ENCODE assay signal across 29 cellular contexts in the genomic region with DNA sequence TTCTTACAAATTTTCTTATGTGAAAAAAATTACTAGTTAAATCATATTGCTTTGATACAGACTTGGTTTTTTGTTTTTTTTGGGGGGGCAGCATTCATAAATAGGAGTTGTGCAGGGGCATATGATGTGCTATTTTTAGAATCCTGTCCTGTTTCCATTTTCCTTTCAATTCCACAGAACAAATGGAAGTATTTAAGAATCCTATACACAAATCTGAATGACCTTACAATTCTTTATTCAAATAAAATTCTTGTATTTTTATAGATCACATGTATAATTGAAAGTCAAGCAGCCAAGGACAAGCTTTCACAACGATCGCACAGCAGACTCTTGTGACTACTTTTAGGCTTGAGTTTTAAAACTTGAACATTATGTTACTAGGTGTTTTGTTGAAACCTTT.
"Had no signal": no experiment of that assay in that cellular context is flagged by ENCODE, and none has a peak within 500 bp of the region (broad histone marks: within the 10 kb centered on the region; RNA-seq: fewer than 3 reads in every experiment).

No MANE protein-coding gene starts in this region.

- H3K36me3 ChIP-seq: ascending aorta, breast epithelium, cardiac muscle cell, colonic mucosa, esophagus squamous epithelium, gastrocnemius medialis had no signal

- H3K27ac ChIP-seq: ascending aorta, breast epithelium, cardiac muscle cell, colonic mucosa, epithelial cell of prostate, esophagus squamous epithelium, gastrocnemius medialis had no signal

- H3K27ac Mint-ChIP-seq: activated CD4-positive, alpha-beta memory T cell treated with anti-CD3 and anti-CD28 coated beads for 36 hours; activated CD4-positive, alpha-beta T cell treated with anti-CD3 and anti-CD28 coated beads for 36 hours; activated CD4-positive, alpha-beta T cell treated with anti-CD3 and anti-CD28 coated beads, Interleukin-2, amount 10 ng/mL, durations not matched to agents 24 days and 14 days; activated CD8-positive, alpha-beta memory T cell treated with anti-CD3 and anti-CD28 coated beads, Interleukin-2, amount 10 ng/mL, durations not matched to agents 7 days and 5 days; activated CD8-positive, alpha-beta T cell treated with anti-CD3 and anti-CD28 coated beads, Interleukin-2, amount 10 ng/mL, durations not matched to agents 7 days and 5 days; activated naive CD4-positive, alpha-beta T cell treated with anti-CD3 and anti-CD28 coated beads, Interleukin-2, amount 10 ng/mL, durations not matched to agents 7 days and 5 days; activated naive CD4-positive, alpha-beta T cell treated with anti-CD3 and anti-CD28 coated beads, Interleukin-2, amount 50 U/mL, for 72 hours; activated naive CD8-positive, alpha-beta T cell treated with anti-CD3 and anti-CD28 coated beads, Interleukin-2, amount 10 ng/mL, durations not matched to agents 7 days and 5 days; brain had no signal

- H3K4me3 Mint-ChIP-seq: activated CD4-positive, alpha-beta memory T cell treated with anti-CD3 and anti-CD28 coated beads for 36 hours; activated CD4-positive, alpha-beta T cell treated with anti-CD3 and anti-CD28 coated beads for 36 hours; activated CD4-positive, alpha-beta T cell treated with anti-CD3 and anti-CD28 coated beads, Interleukin-2, amount 10 ng/mL, durations not matched to agents 24 days and 14 days; activated CD8-positive, alpha-beta memory T cell treated with anti-CD3 and anti-CD28 coated beads, Interleukin-2, amount 10 ng/mL, durations not matched to agents 7 days and 5 days; activated CD8-positive, alpha-beta T cell treated with anti-CD3 and anti-CD28 coated beads, Interleukin-2, amount 10 ng/mL, durations not matched to agents 7 days and 5 days; activated naive CD4-positive, alpha-beta T cell treated with anti-CD3 and anti-CD28 coated beads, Interleukin-2, amount 10 ng/mL, durations not matched to agents 7 days and 5 days; activated naive CD8-positive, alpha-beta T cell treated with anti-CD3 and anti-CD28 coated beads, Interleukin-2, amount 10 ng/mL, durations not matched to agents 7 days and 5 days; brain had no signal

- H3K27me3 ChIP-seq: ascending aorta, breast epithelium, cardiac muscle cell, colonic mucosa, esophagus squamous epithelium, gastrocnemius medialis had no signal

- ATAC-seq: activated CD4-positive, alpha-beta T cell treated with anti-CD3 and anti-CD28 coated beads for 36 hours; activated CD8-positive, alpha-beta memory T cell treated with anti-CD3 and anti-CD28 coated beads, Interleukin-2, amount 10 ng/mL, durations not matched to agents 7 days and 5 days; activated CD8-positive, alpha-beta T cell treated with anti-CD3 and anti-CD28 coated beads, Interleukin-2, amount 10 ng/mL, durations not matched to agents 7 days and 5 days; activated naive CD4-positive, alpha-beta T cell treated with anti-CD3 and anti-CD28 coated beads, Interleukin-2, amount 50 U/mL, for 72 hours; gastrocnemius medialis had no signal

- H3K27me3 Mint-ChIP-seq: activated CD4-positive, alpha-beta memory T cell treated with anti-CD3 and anti-CD28 coated beads for 36 hours; activated CD4-positive, alpha-beta T cell treated with anti-CD3 and anti-CD28 coated beads for 36 hours; activated CD4-positive, alpha-beta T cell treated with anti-CD3 and anti-CD28 coated beads, Interleukin-2, amount 10 ng/mL, durations not matched to agents 24 days and 14 days; activated CD8-positive, alpha-beta memory T cell treated with anti-CD3 and anti-CD28 coated beads, Interleukin-2, amount 10 ng/mL, durations not matched to agents 7 days and 5 days; activated naive CD4-positive, alpha-beta T cell treated with anti-CD3 and anti-CD28 coated beads, Interleukin-2, amount 10 ng/mL, durations not matched to agents 7 days and 5 days; activated naive CD8-positive, alpha-beta T cell treated with anti-CD3 and anti-CD28 coated beads, Interleukin-2, amount 10 ng/mL, durations not matched to agents 7 days and 5 days; brain had no signal

- H3K4me1 Mint-ChIP-seq: activated CD4-positive, alpha-beta T cell treated with anti-CD3 and anti-CD28 coated beads for 36 hours; activated CD4-positive, alpha-beta T cell treated with anti-CD3 and anti-CD28 coated beads, Interleukin-2, amount 10 ng/mL, durations not matched to agents 24 days and 14 days; activated CD8-positive, alpha-beta memory T cell treated with anti-CD3 and anti-CD28 coated beads, Interleukin-2, amount 10 ng/mL, durations not matched to agents 7 days and 5 days; activated naive CD4-positive, alpha-beta T cell treated with anti-CD3 and anti-CD28 coated beads, Interleukin-2, amount 10 ng/mL, durations not matched to agents 7 days and 5 days; activated naive CD8-positive, alpha-beta T cell treated with anti-CD3 and anti-CD28 coated beads, Interleukin-2, amount 10 ng/mL, durations not matched to agents 7 days and 5 days; brain had no signal

- H3K9me3 Mint-ChIP-seq: activated CD4-positive, alpha-beta T cell treated with anti-CD3 and anti-CD28 coated beads, Interleukin-2, amount 10 ng/mL, durations not matched to agents 24 days and 14 days; activated naive CD8-positive, alpha-beta T cell treated with anti-CD3 and anti-CD28 coated beads, Interleukin-2, amount 10 ng/mL, durations not matched to agents 7 days and 5 days had no signal

- H3K4me1 ChIP-seq: ascending aorta, breast epithelium, colonic mucosa, esophagus squamous epithelium, gastrocnemius medialis had no signal

- H3K4me3 ChIP-seq: ascending aorta, breast epithelium, cardiac muscle cell, colonic mucosa, esophagus squamous epithelium, gastrocnemius medialis had no signal

- H3K36me3 Mint-ChIP-seq: activated CD4-positive, alpha-beta memory T cell treated with anti-CD3 and anti-CD28 coated beads for 36 hours; activated CD8-positive, alpha-beta memory T cell treated with anti-CD3 and anti-CD28 coated beads, Interleukin-2, amount 10 ng/mL, durations not matched to agents 7 days and 5 days; activated naive CD4-positive, alpha-beta T cell treated with anti-CD3 and anti-CD28 coated beads, Interleukin-2, amount 10 ng/mL, durations not matched to agents 7 days and 5 days; activated naive CD4-positive, alpha-beta T cell treated with anti-CD3 and anti-CD28 coated beads, Interleukin-2, amount 50 U/mL, for 72 hours; activated naive CD8-positive, alpha-beta T cell treated with anti-CD3 and anti-CD28 coated beads, Interleukin-2, amount 10 ng/mL, durations not matched to agents 7 days and 5 days; brain had no signal

- H3K9me3 ChIP-seq: colonic mucosa, gastrocnemius medialis had no signal

- DNase-seq: activated CD4-positive, alpha-beta memory T cell treated with anti-CD3 and anti-CD28 coated beads for 36 hours; activated CD4-positive, alpha-beta T cell treated with anti-CD3 and anti-CD28 coated beads for 36 hours; activated CD4-positive, alpha-beta T cell treated with anti-CD3 and anti-CD28 coated beads, Interleukin-2, amount 10 ng/mL, durations not matched to agents 24 days and 14 days; activated CD4-positive, CD25-positive, alpha-beta regulatory T cell; activated CD4-positive, CD25-positive, alpha-beta regulatory T cell treated with anti-CD3 and anti-CD28 coated beads, Interleukin-2, amount 50 U/mL, for 72 hours; activated CD8-positive, alpha-beta memory T cell treated with anti-CD3 and anti-CD28 coated beads, Interleukin-2, amount 10 ng/mL, durations not matched to agents 7 days and 5 days; activated CD8-positive, alpha-beta memory T cell treated with anti-CD3 and anti-CD28 coated beads, Interleukin-2, amount 50 U/mL, for 4 hours; activated CD8-positive, alpha-beta T cell treated with anti-CD3 and anti-CD28 coated beads, Interleukin-2, amount 10 ng/mL, durations not matched to agents 7 days and 5 days; activated gamma-delta T cell; activated naive CD4-positive, alpha-beta T cell; activated naive CD4-positive, alpha-beta T cell treated with anti-CD3 and anti-CD28 coated beads, Interleukin-2, amount 10 ng/mL, durations not matched to agents 7 days and 5 days; activated naive CD8-positive, alpha-beta T cell treated with anti-CD3 and anti-CD28 coated beads, Interleukin-2, amount 10 ng/mL, durations not matched to agents 7 days and 5 days; activated T-cell treated with anti-CD3 and anti-CD28 coated beads, Interleukin-2, amount 50 U/mL, for 1 hour; activated T-cell treated with anti-CD3 and anti-CD28 coated beads, Interleukin-2, amount 50 U/mL, for 48 hours; central memory CD4-positive, alpha-beta T cell; cerebellar nuclear complex; colonic mucosa; effector CD8-positive, alpha-beta T cell; esophagus squamous epithelium; foreskin fibroblast; gastrocnemius medialis; glutamatergic neuron; T-helper 2 cell had no signal
